Comparison of ENCODE assay signal across 1 cellular context in the genomic region with DNA sequence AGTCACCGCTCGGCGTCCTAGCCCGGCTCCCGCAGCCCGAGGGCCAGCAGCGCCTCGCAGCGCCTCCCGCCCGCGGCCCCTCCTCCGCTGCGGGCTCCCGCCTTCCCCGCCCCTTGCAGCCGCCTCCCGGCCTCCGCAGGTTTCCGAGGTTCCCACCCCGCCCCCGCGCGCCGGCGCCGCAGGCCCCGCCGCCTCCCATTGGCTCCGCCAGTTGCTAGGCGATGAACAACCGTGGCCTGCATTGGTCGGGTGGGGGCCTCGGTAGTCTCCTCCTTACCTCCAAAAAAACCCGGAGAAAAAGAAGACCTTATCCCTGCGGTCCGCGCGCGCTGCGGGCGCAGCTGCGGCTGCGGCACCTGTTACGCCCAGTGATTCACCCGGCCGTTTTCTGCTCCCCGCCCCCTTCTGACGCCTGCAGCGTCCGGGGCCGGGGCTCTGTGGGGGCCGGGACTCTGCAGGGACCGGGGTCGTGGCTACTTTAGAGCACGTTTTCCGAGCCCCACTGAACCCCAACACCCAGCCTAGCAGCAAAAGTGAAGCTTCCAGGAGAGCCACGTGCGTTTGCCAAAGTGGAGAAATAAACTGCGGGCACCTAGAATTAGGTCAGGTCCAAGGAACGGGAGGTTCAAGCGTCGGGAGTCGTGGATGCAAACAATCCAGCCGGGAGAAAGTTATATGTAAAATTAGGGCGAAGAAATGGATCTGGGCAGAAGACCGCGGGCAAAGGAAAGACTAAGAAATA.
TF ChIP-seq lines count a peak whose summit lies in the region.

A gene with protein sequence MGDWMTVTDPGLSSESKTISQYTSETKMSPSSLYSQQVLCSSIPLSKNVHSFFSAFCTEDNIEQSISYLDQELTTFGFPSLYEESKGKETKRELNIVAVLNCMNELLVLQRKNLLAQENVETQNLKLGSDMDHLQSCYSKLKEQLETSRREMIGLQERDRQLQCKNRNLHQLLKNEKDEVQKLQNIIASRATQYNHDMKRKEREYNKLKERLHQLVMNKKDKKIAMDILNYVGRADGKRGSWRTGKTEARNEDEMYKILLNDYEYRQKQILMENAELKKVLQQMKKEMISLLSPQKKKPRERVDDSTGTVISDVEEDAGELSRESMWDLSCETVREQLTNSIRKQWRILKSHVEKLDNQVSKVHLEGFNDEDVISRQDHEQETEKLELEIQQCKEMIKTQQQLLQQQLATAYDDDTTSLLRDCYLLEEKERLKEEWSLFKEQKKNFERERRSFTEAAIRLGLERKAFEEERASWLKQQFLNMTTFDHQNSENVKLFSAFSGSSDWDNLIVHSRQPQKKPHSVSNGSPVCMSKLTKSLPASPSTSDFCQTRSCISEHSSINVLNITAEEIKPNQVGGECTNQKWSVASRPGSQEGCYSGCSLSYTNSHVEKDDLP (minus strand): TSS at position 65 of the 742 bp plus-strand sequence. CDS start 19,242 bp downstream, outside the sequence.

TF ChIP-seq in SK-N-SH, 30 proteins besides CTCF, POLR2A, EP300 and RAD21 (continued from another document):
- TF ChIP-seq, protein P1, sequence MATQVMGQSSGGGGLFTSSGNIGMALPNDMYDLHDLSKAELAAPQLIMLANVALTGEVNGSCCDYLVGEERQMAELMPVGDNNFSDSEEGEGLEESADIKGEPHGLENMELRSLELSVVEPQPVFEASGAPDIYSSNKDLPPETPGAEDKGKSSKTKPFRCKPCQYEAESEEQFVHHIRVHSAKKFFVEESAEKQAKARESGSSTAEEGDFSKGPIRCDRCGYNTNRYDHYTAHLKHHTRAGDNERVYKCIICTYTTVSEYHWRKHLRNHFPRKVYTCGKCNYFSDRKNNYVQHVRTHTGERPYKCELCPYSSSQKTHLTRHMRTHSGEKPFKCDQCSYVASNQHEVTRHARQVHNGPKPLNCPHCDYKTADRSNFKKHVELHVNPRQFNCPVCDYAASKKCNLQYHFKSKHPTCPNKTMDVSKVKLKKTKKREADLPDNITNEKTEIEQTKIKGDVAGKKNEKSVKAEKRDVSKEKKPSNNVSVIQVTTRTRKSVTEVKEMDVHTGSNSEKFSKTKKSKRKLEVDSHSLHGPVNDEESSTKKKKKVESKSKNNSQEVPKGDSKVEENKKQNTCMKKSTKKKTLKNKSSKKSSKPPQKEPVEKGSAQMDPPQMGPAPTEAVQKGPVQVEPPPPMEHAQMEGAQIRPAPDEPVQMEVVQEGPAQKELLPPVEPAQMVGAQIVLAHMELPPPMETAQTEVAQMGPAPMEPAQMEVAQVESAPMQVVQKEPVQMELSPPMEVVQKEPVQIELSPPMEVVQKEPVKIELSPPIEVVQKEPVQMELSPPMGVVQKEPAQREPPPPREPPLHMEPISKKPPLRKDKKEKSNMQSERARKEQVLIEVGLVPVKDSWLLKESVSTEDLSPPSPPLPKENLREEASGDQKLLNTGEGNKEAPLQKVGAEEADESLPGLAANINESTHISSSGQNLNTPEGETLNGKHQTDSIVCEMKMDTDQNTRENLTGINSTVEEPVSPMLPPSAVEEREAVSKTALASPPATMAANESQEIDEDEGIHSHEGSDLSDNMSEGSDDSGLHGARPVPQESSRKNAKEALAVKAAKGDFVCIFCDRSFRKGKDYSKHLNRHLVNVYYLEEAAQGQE (IDR thresholded peaks at IDR 0.05; ENCODE audit: low read depth, low read length) = no peak
- TF ChIP-seq CHD2 (IDR thresholded peaks at IDR 0.05; ENCODE audit: low read length, partially characterized antibody) (peak; percentile 67), NRF1 (IDR thresholded peaks at IDR 0.05; ENCODE audit: low read depth, low read length) (peak; percentile 50), TCF12 (IDR thresholded peaks at IDR 0.05) (peak; percentile 38; the same call in 1 of the 2 replicates), TAF1 (IDR thresholded peaks at IDR 0.05; ENCODE audit: borderline replicate concordance, low read depth, low read length) (no peak; the same call in none of the 2 replicates), GATA2 (CRISPR knock-in tag; IDR thresholded peaks at IDR 0.05) (no peak), JUND (IDR thresholded peaks at IDR 0.05) (peak; percentile 23; the same call in 1 of the 2 replicates), POLR2AphosphoS5 (IDR thresholded peaks at IDR 0.05; ENCODE audit: low read depth, low read length) (peak; percentile 77), MXI1 (IDR thresholded peaks at IDR 0.05; ENCODE audit: low read depth, low read length) (peak; percentile 85), FOXJ3 (CRISPR knock-in tag; IDR thresholded peaks at IDR 0.05) (no peak), RXRA (IDR thresholded peaks at IDR 0.05; ENCODE audit: borderline replicate concordance, low read depth) (no peak), TEAD4 (IDR thresholded peaks at IDR 0.05; ENCODE audit: borderline replicate concordance, insufficient read depth) (no peak), FOXM1 (IDR thresholded peaks at IDR 0.05; ENCODE audit: low read depth) (no peak), YY1 (IDR thresholded peaks at IDR 0.05; ENCODE audit: low read depth) (no peak), NFIC (IDR thresholded peaks at IDR 0.05; ENCODE audit: borderline replicate concordance) (no peak), RCOR1 (IDR thresholded peaks at IDR 0.05; ENCODE audit: low read length) (peak; percentile 71; the same call in 1 of the 2 replicates), EZH2phosphoT487 (IDR thresholded peaks at IDR 0.05; ENCODE audit: borderline replicate concordance, low read depth) (no peak)
- TF ChIP-seq, protein P2, sequence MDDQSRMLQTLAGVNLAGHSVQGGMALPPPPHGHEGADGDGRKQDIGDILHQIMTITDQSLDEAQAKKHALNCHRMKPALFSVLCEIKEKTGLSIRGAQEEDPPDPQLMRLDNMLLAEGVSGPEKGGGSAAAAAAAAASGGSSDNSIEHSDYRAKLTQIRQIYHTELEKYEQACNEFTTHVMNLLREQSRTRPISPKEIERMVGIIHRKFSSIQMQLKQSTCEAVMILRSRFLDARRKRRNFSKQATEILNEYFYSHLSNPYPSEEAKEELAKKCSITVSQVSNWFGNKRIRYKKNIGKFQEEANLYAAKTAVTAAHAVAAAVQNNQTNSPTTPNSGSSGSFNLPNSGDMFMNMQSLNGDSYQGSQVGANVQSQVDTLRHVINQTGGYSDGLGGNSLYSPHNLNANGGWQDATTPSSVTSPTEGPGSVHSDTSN (IDR thresholded peaks at IDR 0.05) = no peak
- TF ChIP-seq, protein P3, sequence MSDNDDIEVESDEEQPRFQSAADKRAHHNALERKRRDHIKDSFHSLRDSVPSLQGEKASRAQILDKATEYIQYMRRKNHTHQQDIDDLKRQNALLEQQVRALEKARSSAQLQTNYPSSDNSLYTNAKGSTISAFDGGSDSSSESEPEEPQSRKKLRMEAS (IDR thresholded peaks at IDR 0.05; ENCODE audit: low read depth) = peak; percentile 79
- TF ChIP-seq, protein P4, sequence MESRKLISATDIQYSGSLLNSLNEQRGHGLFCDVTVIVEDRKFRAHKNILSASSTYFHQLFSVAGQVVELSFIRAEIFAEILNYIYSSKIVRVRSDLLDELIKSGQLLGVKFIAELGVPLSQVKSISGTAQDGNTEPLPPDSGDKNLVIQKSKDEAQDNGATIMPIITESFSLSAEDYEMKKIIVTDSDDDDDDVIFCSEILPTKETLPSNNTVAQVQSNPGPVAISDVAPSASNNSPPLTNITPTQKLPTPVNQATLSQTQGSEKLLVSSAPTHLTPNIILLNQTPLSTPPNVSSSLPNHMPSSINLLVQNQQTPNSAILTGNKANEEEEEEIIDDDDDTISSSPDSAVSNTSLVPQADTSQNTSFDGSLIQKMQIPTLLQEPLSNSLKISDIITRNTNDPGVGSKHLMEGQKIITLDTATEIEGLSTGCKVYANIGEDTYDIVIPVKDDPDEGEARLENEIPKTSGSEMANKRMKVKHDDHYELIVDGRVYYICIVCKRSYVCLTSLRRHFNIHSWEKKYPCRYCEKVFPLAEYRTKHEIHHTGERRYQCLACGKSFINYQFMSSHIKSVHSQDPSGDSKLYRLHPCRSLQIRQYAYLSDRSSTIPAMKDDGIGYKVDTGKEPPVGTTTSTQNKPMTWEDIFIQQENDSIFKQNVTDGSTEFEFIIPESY (IDR thresholded peaks at IDR 0.05; ENCODE audit: borderline replicate concordance, low read depth) = no peak
- TF ChIP-seq, protein P5, sequence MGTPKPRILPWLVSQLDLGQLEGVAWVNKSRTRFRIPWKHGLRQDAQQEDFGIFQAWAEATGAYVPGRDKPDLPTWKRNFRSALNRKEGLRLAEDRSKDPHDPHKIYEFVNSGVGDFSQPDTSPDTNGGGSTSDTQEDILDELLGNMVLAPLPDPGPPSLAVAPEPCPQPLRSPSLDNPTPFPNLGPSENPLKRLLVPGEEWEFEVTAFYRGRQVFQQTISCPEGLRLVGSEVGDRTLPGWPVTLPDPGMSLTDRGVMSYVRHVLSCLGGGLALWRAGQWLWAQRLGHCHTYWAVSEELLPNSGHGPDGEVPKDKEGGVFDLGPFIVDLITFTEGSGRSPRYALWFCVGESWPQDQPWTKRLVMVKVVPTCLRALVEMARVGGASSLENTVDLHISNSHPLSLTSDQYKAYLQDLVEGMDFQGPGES (IDR thresholded peaks at IDR 0.05; ENCODE audit: low read depth, low read length) = peak; percentile 51
